8 cellular contexts compared by ENCODE assay signal in the genomic region with DNA sequence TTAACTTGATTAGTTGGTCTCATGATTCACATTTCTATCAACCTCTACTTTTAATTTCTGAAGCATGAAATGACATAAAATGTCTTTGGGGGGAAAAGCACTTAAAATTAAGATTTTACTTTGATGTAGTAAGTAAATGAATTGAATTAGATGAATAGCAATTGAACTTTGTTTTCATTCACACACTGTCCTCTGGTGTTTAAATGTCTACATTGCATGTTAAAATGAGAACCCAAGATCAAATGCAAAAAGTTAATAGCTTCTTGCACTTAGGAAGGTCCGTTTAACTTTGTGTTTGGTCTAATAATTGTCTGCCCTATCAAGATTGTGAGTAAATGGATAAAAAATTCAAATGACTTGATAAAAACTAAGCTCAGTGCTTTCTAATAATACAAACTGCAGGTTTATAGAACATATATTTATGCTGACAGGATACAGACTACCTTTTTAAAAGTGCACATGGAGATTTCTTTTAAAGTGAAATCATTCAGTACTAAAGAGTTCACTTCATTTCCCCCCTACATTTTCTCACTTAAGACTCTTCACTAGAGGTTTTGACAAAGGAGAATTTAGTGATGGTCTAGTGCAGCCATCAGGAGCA.
DNase-seq lines count a peak whose midpoint lies in the region; TF ChIP-seq lines count a peak whose summit lies in the region.

No MANE protein-coding gene starts in this region.

- POLR2A ChIA-PET in PC-9 (lab: Charles Lee; ENCODE audit: unreplicated experiment): no interaction called here

- no peak for TF ChIP-seq EP300 in stomach (IDR thresholded peaks at IDR 0.05)

- H3K36me3 ChIP-seq in ACC112 (ENCODE audit: insufficient read depth, low read length) (no peaks in the 10 kb centered on the region), PC-9 (ENCODE audit: low read depth) (no peaks in the 10 kb centered on the region), stomach (no peaks in the 10 kb centered on the region)

- H3K4me1 ChIP-seq in ACC112 (ENCODE audit: control insufficient read depth, insufficient read depth, low read length, unreplicated experiment) (no peaks in the 10 kb centered on the region), PC-9 (replicated peaks; ENCODE audit: insufficient read depth) (no peaks in the 10 kb centered on the region), stomach (peaks cover 0 to 3% (median 0%) of the 10 kb centered on the region in 4 donors)

- CTCF ChIA-PET in PC-9 (lab: Charles Lee): interaction anchor here (0.6 to 0.9 kb wide), 3 partner anchors 17 to 470 kb away, joined by 3 read pairs; no protein-coding TSS in a partner anchor

- H3F3A ChIP-seq in PC-9 (ENCODE audit: insufficient read depth, low read depth): no peaks in the 10 kb centered on the region

- no TSS peak for BruUV-seq in PC-9 (replicated peaks; lab: Mats Ljungman, UMichigan)

- DNase-seq in GM10266 (ENCODE audit: extremely low spot score): no peak
- no peak for DNase-seq in PC-9
- peak; percentile 64 for DNase-seq in fibroblast of the aortic adventitia (ENCODE audit: low read depth)
- no peak for DNase-seq in stomach
- DNase-seq in central memory CD4-positive, alpha-beta T cell: no peak
- DNase-seq in activated effector memory CD4-positive, alpha-beta T cell treated with anti-CD3 and anti-CD28 coated beads, Interleukin-2, amount 50 U/mL, for 16 hours: no peak
- DNase-seq in caudate nucleus (lab: John Stamatoyannopoulos, UW): no peak

- no peaks in the 10 kb centered on the region for H3K79me2 ChIP-seq in ACC112 (ENCODE audit: control insufficient read depth, insufficient read depth, low read length, unreplicated experiment)
- no peaks in the 10 kb centered on the region for H3K79me2 ChIP-seq in PC-9 (ENCODE audit: low read depth)

- no peak overlapping the region for H3K4me2 ChIP-seq in PC-9

- H3K9me2 ChIP-seq in PC-9 (ENCODE audit: insufficient read depth): no peaks in the 10 kb centered on the region

- H3K27me3 ChIP-seq in ACC112 (ENCODE audit: insufficient read depth, low read length): no peaks in the 10 kb centered on the region
- no peaks in the 10 kb centered on the region for H3K27me3 ChIP-seq in PC-9 (ENCODE audit: insufficient read depth, low read depth)
- no peaks in the 10 kb centered on the region for H3K27me3 ChIP-seq in stomach

- H2AFZ ChIP-seq in ACC112 (ENCODE audit: low read length, unreplicated experiment) (peak overlapping the region; percentile 51), PC-9 (no peak overlapping the region)

- 3 to 19% (median 13%) methylated on average over 1 of the region's 1 CpG for WGBS in stomach, 5 donors

- H3K9me3 ChIP-seq in PC-9 (ENCODE audit: insufficient read depth, low read depth) (no peaks in the 10 kb centered on the region), stomach (no peaks in the 10 kb centered on the region)

- intact Hi-C loops in PC-9 (cut with micrococcal nuclease; ENCODE audit: unreplicated experiment): loop anchor here (1.0 to 5.0 kb wide), 3 partner anchors 356 to 739 kb away; no protein-coding TSS in a partner anchor
- intact Hi-C loops in stomach (cut with DNase I; ENCODE audit: low total_unique reads): loop anchor here (5.0 kb wide), 1 partner anchor 354 kb away; no protein-coding TSS in a partner anchor

- TF ChIP-seq CTCF in GM10266 (IDR thresholded peaks at IDR 0.05; ENCODE audit: control insufficient read depth, insufficient read depth, low read depth, missing control alignments) (peak; percentile 40), PC-9 (conservative IDR thresholded peaks at IDR 0.05) (peak; percentile 75), fibroblast of the aortic adventitia (IDR thresholded peaks at IDR 0.05; ENCODE audit: insufficient read depth, low read length) (peak; percentile 75), stomach (IDR thresholded peaks at IDR 0.05) (peak in 5 of 7 experiments; percentile 44 to 81 (median 76))

- no peak for TF ChIP-seq POLR2A in stomach (IDR thresholded peaks at IDR 0.05)

- no peaks in the 10 kb centered on the region for H4K20me1 ChIP-seq in PC-9 (ENCODE audit: insufficient read depth)

- H3K4me3 ChIP-seq in ACC112 (ENCODE audit: low read depth, low read length) (no peak overlapping the region), PC-9 (no peak overlapping the region), fibroblast of the aortic adventitia (ENCODE audit: low read depth, low read length) (no peak overlapping the region), stomach (no peak overlapping the region)

- no peak overlapping the region for H3K27ac ChIP-seq in ACC112 (ENCODE audit: low read depth, low read length)
- H3K27ac ChIP-seq in PC-9: no peak overlapping the region
- no peak overlapping the region for H3K27ac ChIP-seq in stomach
- no peak overlapping the region for H3K27ac ChIP-seq in caudate nucleus (ENCODE audit: low read depth, low read length)
